9 cellular contexts compared by ENCODE assay signal in genomic region chr2:219553168-219553417, GRCh38. TPM values are rescaled to one million over a fixed set of nuclear protein-coding genes. Genes with fewer than 3 reads are reported as not detected.
DNase-seq lines count a peak whose midpoint lies in the region; ATAC-seq, FAIRE-seq and TF ChIP-seq lines count a peak whose summit lies in the region.
"Had no signal": no experiment of that assay in that cellular context is flagged by ENCODE, and none has a peak within 500 bp of the region (broad histone marks: within the 10 kb centered on the region; RNA-seq: fewer than 3 reads in every experiment).

No MANE protein-coding gene starts in this region.

- H3K4me2 ChIP-seq in astrocyte (ENCODE audit: low read length): peak overlapping the region; percentile 97

- TF ChIP-seq CTCF in astrocyte (IDR thresholded peaks at IDR 0.05; ENCODE audit: insufficient read depth, low read depth, low read length) (no peak), right lobe of liver (IDR thresholded peaks at IDR 0.05) (no peak)

- H3K9me3 Mint-ChIP-seq in astrocyte (ENCODE audit: unreplicated experiment): no peaks in the 10 kb centered on the region

- peaks cover 11% of the 10 kb centered on the region for H3K36me3 Mint-ChIP-seq in astrocyte (ENCODE audit: low read depth, unreplicated experiment)

- H3K4me3 Mint-ChIP-seq in astrocyte (ENCODE audit: unreplicated experiment): peak overlapping the region; percentile 55

- intact Hi-C loops in right lobe of liver (cut with DNase I): no loop called here

- no peak for DNase-seq in astrocyte (ENCODE audit: low read depth)
- DNase-seq in right lobe of liver: no peak
- DNase-seq in substantia nigra (lab: John Stamatoyannopoulos, UW): no peak
- no peak for DNase-seq in NCI-H2029 (lab: John Stamatoyannopoulos, UW)

- H3K79me2 ChIP-seq in astrocyte (ENCODE audit: insufficient read depth, low read length): no peaks in the 10 kb centered on the region

- H3K27me3 ChIP-seq in HUES48 (ENCODE audit: control insufficient read depth, insufficient read depth, low read length) (peaks cover 20% of the 10 kb centered on the region), astrocyte (ENCODE audit: insufficient read depth, low read length) (no peaks in the 10 kb centered on the region), right lobe of liver (no peaks in the 10 kb centered on the region)

- H3K4me1 ChIP-seq in HUES48 (ENCODE audit: control insufficient read depth, insufficient read depth, low read length): peaks cover 7% of the 10 kb centered on the region
- peaks cover 14% of the 10 kb centered on the region for H3K4me1 ChIP-seq in astrocyte (ENCODE audit: insufficient read depth, low read length)
- peaks cover 0 to 10% (median 0%) of the 10 kb centered on the region in 4 donors for H3K4me1 ChIP-seq in right lobe of liver

- no peak for FAIRE-seq in astrocyte (lab: Jason Lieb, UNC)
- FAIRE-seq: GM12878 had no signal

- H3K9me3 ChIP-seq in HUES48 (ENCODE audit: control insufficient read depth, insufficient read depth, low read length) (no peaks in the 10 kb centered on the region), astrocyte (ENCODE audit: insufficient read depth, low read depth, low read length) (no peaks in the 10 kb centered on the region), right lobe of liver (no peaks in the 10 kb centered on the region)

- H3K27ac ChIP-seq in HUES48 (ENCODE audit: low read depth, low read length): no peak overlapping the region
- no peak overlapping the region for H3K27ac ChIP-seq in astrocyte (ENCODE audit: low read depth, low read length)
- H3K27ac ChIP-seq in right lobe of liver: no peak overlapping the region
- peak overlapping the region; percentile 38 for H3K27ac ChIP-seq in substantia nigra (ENCODE audit: low read depth, low read length, poor library complexity, severe bottlenecking)

- peaks cover 23% of the 10 kb centered on the region for H3K36me3 ChIP-seq in HUES48 (ENCODE audit: control insufficient read depth, insufficient read depth, low read length)
- no peaks in the 10 kb centered on the region for H3K36me3 ChIP-seq in astrocyte (ENCODE audit: insufficient read depth, low read length)
- no peaks in the 10 kb centered on the region for H3K36me3 ChIP-seq in right lobe of liver

- peak overlapping the region; percentile 86 for H2AFZ ChIP-seq in astrocyte (ENCODE audit: low read depth, low read length)

- no peak for TF ChIP-seq POLR2A in right lobe of liver (IDR thresholded peaks at IDR 0.05)

- peaks cover 5% of the 10 kb centered on the region for H4K20me1 ChIP-seq in astrocyte (ENCODE audit: insufficient read depth, low read length)

- peaks cover 1% of the 10 kb centered on the region for H3K4me1 Mint-ChIP-seq in astrocyte (ENCODE audit: low read depth, unreplicated experiment)

- H3K27me3 Mint-ChIP-seq in astrocyte (ENCODE audit: low read depth, unreplicated experiment): peaks cover 17% of the 10 kb centered on the region

- no peak overlapping the region for H3K27ac Mint-ChIP-seq in astrocyte (ENCODE audit: unreplicated experiment)

- peak overlapping the region; percentile 82 for H3K4me3 ChIP-seq in HUES48 (ENCODE audit: low read depth, low read length)
- peak overlapping the region; percentile 62 for H3K4me3 ChIP-seq in astrocyte (ENCODE audit: insufficient read depth, low read depth, low read length)
- H3K4me3 ChIP-seq in right lobe of liver: peak overlapping the region; percentile 52 to 65 (median 65)

- ATAC-seq in right lobe of liver (no peak), HG03457 (IDR thresholded peaks at IDR 0.05; ENCODE audit: unreplicated experiment) (no peak), HG03439 (IDR thresholded peaks at IDR 0.05; ENCODE audit: unreplicated experiment) (no peak)

- WGBS in right lobe of liver (ENCODE audit: insufficient coverage, low coverage, low lambda C conversion rate, missing lambda C conversion rate): 33% methylated on average over 4 of the region's 7 CpGs

- no peak overlapping the region for H3K9ac ChIP-seq in HUES48 (ENCODE audit: low read depth, low read length)
- H3K9ac ChIP-seq in astrocyte (ENCODE audit: low read length): peak overlapping the region; percentile 72

RNA-seq across cellular contexts. Expression of gene TMEM198, which starts 9.3 kb away (rescaled TPM):
- total RNA-seq in astrocyte (3.8 TPM in 2 replicates), right lobe of liver (1 to 10 TPM in 5 of 6 experiments, under 1 TPM in 1; 0.68 to 3.2 (median 1.2) TPM)

RNA-seq across cellular contexts. Expression of gene CHPF, which starts 9.5 kb away (rescaled TPM):
- total RNA-seq in astrocyte (151 and 163 TPM in 2 replicates), right lobe of liver (100 to 1,000 TPM in 2 of 6 experiments, 10 to 100 TPM in 4; 33.2 to 183 (median 39.6) TPM)

RNA-seq across cellular contexts. Expression of gene OBSL1, which starts 18.2 kb away (rescaled TPM):
- total RNA-seq in astrocyte (77.5 and 88.1 TPM in 2 replicates), right lobe of liver (10 to 100 TPM; 27.0 to 42.5 (median 39.4) TPM)
- total RNA-seq: T-helper 2 cell treated with Interferon-gamma antibody and Interleukin-4, amounts not matched to agents 100 ng/mL and 5 ng/mL, for 36 hours had no signal

RNA-seq across cellular contexts. Expression of gene INHA, which starts 19.0 kb away (rescaled TPM):
- total RNA-seq in astrocyte (0.52 and 0.99 TPM in 2 replicates), right lobe of liver (not detected)
- total RNA-seq: GM12878; T-helper 2 cell treated with Interferon-gamma antibody and Interleukin-4, amounts not matched to agents 100 ng/mL and 5 ng/mL, for 36 hours had no signal

RNA-seq across cellular contexts. Expression of gene ASIC4, which starts 38.8 kb away (rescaled TPM):
- total RNA-seq in astrocyte: 0.39 and 0.70 TPM in 2 replicates
- not detected for total RNA-seq in right lobe of liver
- total RNA-seq: GM12878 had no signal
